ENCODE assay signal across 20 cellular contexts in genomic region chr9:91757802-91758201, GRCh38.
"Had no signal": no experiment of that assay in that cellular context is flagged by ENCODE, and none has a peak within 500 bp of the region (broad histone marks: within the 10 kb centered on the region; RNA-seq: fewer than 3 reads in every experiment).

No MANE protein-coding gene starts in this region.

- H3K4me2 ChIP-seq: PC-9 had no signal

- H3K9me3 ChIP-seq: MG63 had no signal

- DNase-seq: activated B cell treated with CpG ODN at 0.5 μM for 24 hours; activated CD4-positive, CD25-positive, alpha-beta regulatory T cell treated with anti-CD3 and anti-CD28 coated beads, Interleukin-2, amount 50 U/mL, for 72 hours; activated CD8-positive, alpha-beta memory T cell treated with anti-CD3 and anti-CD28 coated beads, Interleukin-2, amount 50 U/mL, for 4 hours; activated effector memory CD4-positive, alpha-beta T cell treated with Interleukin-2 at 50 U/mL for 16 hours; activated T-cell treated with anti-CD3 and anti-CD28 coated beads for 4 hours; anterior cingulate cortex; KG1; NCI-H1048; NCI-H1105 treated with DMSO at 0.1 percent for 48 hours; NCI-H1436 treated with DMSO at 0.1 percent for 48 hours; NCI-H2029; NCI-H2107; NCI-H2171; NCI-H510A; Right ventricle myocardium superior; T-helper 9 cell had no signal

- H3K4me3 ChIP-seq: cardiac muscle cell, MG63, PC-9 had no signal

- H3K27me3 ChIP-seq: cardiac muscle cell, MG63 had no signal

- H2AFZ ChIP-seq: PC-9 had no signal

- H3K36me3 ChIP-seq: MG63 had no signal

- H3K27ac ChIP-seq: cardiac muscle cell, PC-9, VCaP had no signal
